Comparison of ENCODE assay signal across 13 cellular contexts in the genomic region with DNA sequence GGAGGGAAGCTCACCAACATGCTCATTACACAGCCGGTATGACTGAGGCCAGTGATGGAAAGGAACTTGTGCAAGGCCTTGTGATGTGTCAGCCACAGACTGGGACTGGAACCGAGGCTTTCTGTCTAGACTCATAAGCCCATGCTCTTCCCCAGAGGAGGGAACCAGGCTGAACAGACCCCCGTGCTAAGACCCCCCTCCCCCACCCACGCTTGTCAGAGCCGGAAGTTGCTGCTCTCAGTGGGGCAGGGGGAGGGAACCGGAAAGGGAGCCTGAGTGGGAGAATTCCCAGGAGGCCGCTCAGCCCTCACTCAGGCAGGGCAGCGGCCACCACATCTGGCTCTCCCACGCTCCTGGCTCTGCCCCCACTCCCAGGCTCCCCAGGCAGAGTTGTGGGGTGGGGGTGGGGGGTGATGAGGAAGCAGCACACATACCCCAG. TPM values are rescaled to one million over a fixed set of nuclear protein-coding genes. Genes with fewer than 3 reads are reported as not detected.
A peak's percentile ranks its signal among the peaks of the same experiment; 100 is the strongest.
DNase-seq lines count a peak whose midpoint lies in the region; ATAC-seq and TF ChIP-seq lines count a peak whose summit lies in the region.
"Had no signal": no experiment of that assay in that cellular context is flagged by ENCODE, and none has a peak within 500 bp of the region (broad histone marks: within the 10 kb centered on the region; RNA-seq: fewer than 3 reads in every experiment).

No MANE protein-coding gene starts in this region.

- TF ChIP-seq CTCF in ovary (IDR thresholded peaks at IDR 0.05) (no peak), GM20000 (IDR thresholded peaks at IDR 0.05; ENCODE audit: extremely low read depth, missing control alignments) (no peak)

- no peaks in the 10 kb centered on the region for H3K36me3 ChIP-seq in BLaER1 treated with 17β-estradiol and CSF1 and Interleukin-3, amounts not matched to agents 10 nM and 100 nM
- no peaks in the 10 kb centered on the region for H3K36me3 ChIP-seq in ovary

- H3K4me3 ChIP-seq in BLaER1 treated with 17β-estradiol and CSF1 and Interleukin-3, amounts not matched to agents 10 nM and 100 nM, result peak overlapping the region in 7 of 10 experiments; percentile 6 to 50 (median 31); a peak in 8 of 20 replicates
- H3K4me3 ChIP-seq in ovary, result no peak overlapping the region

- intact Hi-C loops in ovary (cut with DNase I), result loop anchor here in 2 of 4 donors (5.0 kb wide), 1 partner anchor 58 kb away; no protein-coding TSS in a partner anchor

- H3K9ac ChIP-seq in BLaER1 treated with 17β-estradiol and CSF1 and Interleukin-3, amounts not matched to agents 10 nM and 100 nM, result peak overlapping the region; percentile 29 to 84 (median 74); a peak in 21 of 22 replicates

- no peak for ATAC-seq in GM18868 (IDR thresholded peaks at IDR 0.05; ENCODE audit: unreplicated experiment)
- ATAC-seq: activated CD8-positive, alpha-beta T cell treated with anti-CD3 and anti-CD28 coated beads, Interleukin-2, amount 10 ng/mL, durations not matched to agents 7 days and 5 days had no signal

- no peaks in the 10 kb centered on the region for H4K20me1 ChIP-seq in BLaER1 treated with 17β-estradiol and CSF1 and Interleukin-3, amounts not matched to agents 10 nM and 100 nM

- peak; percentile 9 for DNase-seq in MV-4-11 (lab: John Stamatoyannopoulos, UW)
- DNase-seq in fibroblast of peridontal ligament (ENCODE audit: extremely low read depth), result peak; percentile 54
- peak; percentile 65 to 80 (median 74) for DNase-seq in ovary
- DNase-seq in GM20000 (ENCODE audit: low spot score), result no peak
- no peak for DNase-seq in activated CD4-positive, alpha-beta T cell treated with anti-CD3 and anti-CD28 coated beads, Interleukin-2, amount 50 U/mL, for 4 hours
- DNase-seq in superior temporal gyrus (ENCODE audit: extremely low spot score), result no peak
- DNase-seq: activated CD8-positive, alpha-beta T cell treated with anti-CD3 and anti-CD28 coated beads, Interleukin-2, amount 10 ng/mL, durations not matched to agents 7 days and 5 days; stimulated activated naive CD4-positive, alpha-beta T cell treated with Interleukin-2 at 50 U/mL for 16 hours had no signal

- H3K27me3 ChIP-seq in BLaER1 treated with 17β-estradiol and CSF1 and Interleukin-3, amounts not matched to agents 10 nM and 100 nM, result no peaks in the 10 kb centered on the region
- no peaks in the 10 kb centered on the region for H3K27me3 ChIP-seq in ovary

- no peaks in the 10 kb centered on the region for H3K9me3 ChIP-seq in BLaER1 treated with 17β-estradiol and CSF1 and Interleukin-3, amounts not matched to agents 10 nM and 100 nM (replicated peaks in 1 of 11)
- no peaks in the 10 kb centered on the region for H3K9me3 ChIP-seq in ovary

- WGBS in ovary, 3 donors, result 9 to 14% (median 14%) methylated on average over 7 to 9 of the region's 9 CpGs

- H3K4me2 ChIP-seq in BLaER1 treated with 17β-estradiol and CSF1 and Interleukin-3, amounts not matched to agents 10 nM and 100 nM, result peak overlapping the region; percentile 60 to 100 (median 97)

- TF ChIP-seq POLR2A in ovary (IDR thresholded peaks at IDR 0.05), result no peak

- H3K4me1 ChIP-seq in BLaER1 treated with 17β-estradiol and CSF1 and Interleukin-3, amounts not matched to agents 10 nM and 100 nM, result peaks cover 87 to 100% (median 96%) of the 10 kb centered on the region in 10 experiments
- H3K4me1 ChIP-seq in ovary (ENCODE audit: insufficient read depth), result peaks cover 34% of the 10 kb centered on the region

- peak overlapping the region; percentile 44 to 94 (median 86); a peak in 21 of 22 replicates for H3K27ac ChIP-seq in BLaER1 treated with 17β-estradiol and CSF1 and Interleukin-3, amounts not matched to agents 10 nM and 100 nM
- peak overlapping the region; percentile 71 to 83 for H3K27ac ChIP-seq in ovary
- H3K27ac ChIP-seq: RWPE1 had no signal

- no peak for TF ChIP-seq EP300 in ovary (IDR thresholded peaks at IDR 0.05)

RNA-seq across cellular contexts. Expression of gene PDGFRB, which starts 4.1 kb away (rescaled TPM):
- total RNA-seq in ovary, result 100 to 1,000 TPM; 102 to 302 (median 212) TPM
- polyA plus RNA-seq in ovary, result 100 to 1,000 TPM; 111 to 183 TPM

RNA-seq across cellular contexts. Expression of gene CDX1, which starts 6.8 kb away (rescaled TPM):
- 1 to 10 TPM in 1 of 7 donors, under 1 TPM in 6; 0.23 to 1.4 (median 0.66) TPM for total RNA-seq in ovary
- under 1 TPM; 0.18 to 0.44 TPM for polyA plus RNA-seq in ovary
- total RNA-seq: activated CD8-positive, alpha-beta T cell treated with anti-CD3 and anti-CD28 coated beads, Interleukin-2, amount 10 ng/mL, durations not matched to agents 7 days and 5 days; bronchial epithelial cell; M059J had no signal

RNA-seq across cellular contexts. Expression of gene SLC6A7, which starts 30.1 kb away (rescaled TPM):
- not detected for total RNA-seq in ovary
- under 1 TPM in 1 of 2 donors, not detected in 1; 0.02 TPM for polyA plus RNA-seq in ovary
- total RNA-seq: activated CD8-positive, alpha-beta T cell treated with anti-CD3 and anti-CD28 coated beads, Interleukin-2, amount 10 ng/mL, durations not matched to agents 7 days and 5 days; bronchial epithelial cell; M059J had no signal

Comparison
In these comparisons a context has a peak if more than half of its experiments do, and no peak if none do; other contexts are left out.
1. DNase-seq: peak in MV-4-11 (single experiment), fibroblast of peridontal ligament (single experiment) and ovary (5 of 5); none in GM20000 (single experiment), activated CD4-positive, alpha-beta T cell treated with anti-CD3 and anti-CD28 coated beads, Interleukin-2, amount 50 U/mL, for 4 hours (0 of 2) and superior temporal gyrus (single experiment).